In the genomic region with DNA sequence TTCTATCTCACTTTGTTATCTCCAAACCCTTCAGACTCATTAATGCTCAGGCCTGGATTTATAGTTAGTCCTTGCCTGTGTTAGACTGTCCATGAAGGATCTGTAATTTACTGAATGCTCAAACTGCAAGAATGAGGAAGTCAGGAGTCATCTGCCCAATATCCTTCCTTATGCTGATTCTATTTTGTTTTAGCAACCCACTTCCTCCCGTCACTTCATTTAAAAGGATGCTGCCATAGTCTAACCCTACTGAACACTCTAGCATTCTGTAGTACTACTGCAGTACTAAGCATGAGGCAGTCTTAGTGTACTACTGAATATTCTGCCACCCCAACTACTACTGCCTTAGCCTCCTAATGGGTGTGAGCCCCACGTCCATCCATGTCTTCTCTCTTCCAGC, we compare ENCODE assay signal across 2 cellular contexts.
A peak's percentile ranks its signal among the peaks of the same experiment; 100 is the strongest.
TF ChIP-seq lines count a peak whose summit lies in the region.

No MANE protein-coding gene starts in this region.

TF ChIP-seq in GM23338, 12 proteins besides CTCF, POLR2A, EP300 and RAD21 (continues in another document):
- TF ChIP-seq REST (IDR thresholded peaks at IDR 0.05; ENCODE audit: unreplicated experiment) (no peak), ZNF114 (CRISPR knock-in tag; IDR thresholded peaks at IDR 0.05) (no peak), EZH2phosphoT487 (IDR thresholded peaks at IDR 0.05; ENCODE audit: unreplicated experiment) (no peak), ETS1 (IDR thresholded peaks at IDR 0.05) (no peak), JUNB (IDR thresholded peaks at IDR 0.05; ENCODE audit: unreplicated experiment) (no peak), ZNF331 (CRISPR knock-in tag; IDR thresholded peaks at IDR 0.05; ENCODE audit: low read depth) (no peak), CREB1 (CRISPR knock-in tag; IDR thresholded peaks at IDR 0.05; ENCODE audit: low read depth) (no peak), POLR2AphosphoS5 (IDR thresholded peaks at IDR 0.05; ENCODE audit: low read depth) (no peak), ZNF462 (CRISPR knock-in tag; IDR thresholded peaks at IDR 0.05) (no peak), EZH2 (IDR thresholded peaks at IDR 0.05; ENCODE audit: low read depth, unreplicated experiment) (no peak)

TF ChIP-seq in GM12878, 131 proteins besides CTCF, POLR2A, EP300 and RAD21:
- TF ChIP-seq IKZF1 (conservative IDR thresholded peaks at IDR 0.05), result no peak
- TF ChIP-seq SPI1 (IDR thresholded peaks at IDR 0.05; ENCODE audit: borderline replicate concordance, insufficient read depth, low read depth, low read length), result peak; percentile 36; the same call in 1 of the 2 replicates
TF ChIP-seq in GM12878: peak in this region for 1.
